8 cellular contexts compared by ENCODE assay signal in the genomic region with DNA sequence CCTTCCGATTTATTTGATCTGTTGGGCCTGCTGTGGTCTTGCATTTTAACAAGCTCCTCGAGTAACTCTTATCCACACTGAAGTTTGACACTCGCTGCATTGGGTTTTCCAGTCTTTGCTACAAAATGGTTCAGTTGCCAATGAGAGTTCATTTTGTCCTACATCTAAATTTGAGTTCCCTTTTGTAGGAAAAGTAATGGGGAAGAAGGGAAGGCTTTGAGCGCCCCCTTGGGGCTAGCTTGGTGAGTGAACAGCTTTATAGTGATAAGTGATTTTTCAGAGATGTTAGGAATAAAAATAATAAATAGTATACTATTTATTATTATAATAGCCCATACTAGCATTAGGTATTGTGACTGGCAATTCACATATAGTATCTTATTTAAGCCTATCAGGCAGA.
DNase-seq lines count a peak whose midpoint lies in the region; ATAC-seq and TF ChIP-seq lines count a peak whose summit lies in the region.

No MANE protein-coding gene starts in this region.

- CTCF ChIA-PET in activated CD8-positive, alpha-beta T cell treated with anti-CD3 and anti-CD28 coated beads, Interleukin-2, amount 10 ng/mL, durations not matched to agents 7 days and 5 days (lab: Charles Lee) = interaction anchor here (0.6 to 3.7 kb wide), 35 partner anchors 9 to 665 kb away, joined by 3 to 32 read pairs (median 4); a partner anchor contains a TSS

- H3K9me3 Mint-ChIP-seq in activated CD8-positive, alpha-beta T cell treated with anti-CD3 and anti-CD28 coated beads, Interleukin-2, amount 10 ng/mL, durations not matched to agents 7 days and 5 days (ENCODE audit: insufficient read depth) = no peaks in the 10 kb centered on the region
- no peaks in the 10 kb centered on the region for H3K9me3 Mint-ChIP-seq in endodermal cell

- no peak overlapping the region for H3K4me3 Mint-ChIP-seq in activated CD8-positive, alpha-beta T cell treated with anti-CD3 and anti-CD28 coated beads, Interleukin-2, amount 10 ng/mL, durations not matched to agents 7 days and 5 days
- no peak overlapping the region for H3K4me3 Mint-ChIP-seq in endodermal cell

- intact Hi-C loops in mucosa of descending colon (cut with DNase I, micrococcal nuclease) = no loop called here

- ATAC-seq in activated CD8-positive, alpha-beta T cell treated with anti-CD3 and anti-CD28 coated beads, Interleukin-2, amount 10 ng/mL, durations not matched to agents 7 days and 5 days = no peak
- ATAC-seq in mucosa of descending colon (peak; percentile 63), GM21619 (IDR thresholded peaks at IDR 0.05; ENCODE audit: unreplicated experiment) (no peak)

- H3K9ac ChIP-seq in endodermal cell (ENCODE audit: extremely low read depth, low read length, poor library complexity, severe bottlenecking) = no peak overlapping the region

- WGBS in endodermal cell (ENCODE audit: insufficient coverage in 1 of 2, insufficient read length in 1 of 2), 2 experiments = 46 to 73% methylated on average over 3 to 4 of the region's 4 CpGs

- no peak overlapping the region for H3K27ac Mint-ChIP-seq in activated CD8-positive, alpha-beta T cell treated with anti-CD3 and anti-CD28 coated beads, Interleukin-2, amount 10 ng/mL, durations not matched to agents 7 days and 5 days
- H3K27ac Mint-ChIP-seq in endodermal cell = no peak overlapping the region

- POLR2A ChIA-PET in activated CD8-positive, alpha-beta T cell treated with anti-CD3 and anti-CD28 coated beads, Interleukin-2, amount 10 ng/mL, durations not matched to agents 7 days and 5 days (lab: Charles Lee) = interaction anchor here (0.6 kb wide), 1 partner anchor 15 kb away, joined by 5 read pairs; no protein-coding TSS in a partner anchor

- H3K9me3 ChIP-seq in endodermal cell (ENCODE audit: control insufficient read depth, low read length) = no peaks in the 10 kb centered on the region
- H3K9me3 ChIP-seq in mucosa of descending colon = no peaks in the 10 kb centered on the region

- TF ChIP-seq CTCF in endodermal cell (conservative IDR thresholded peaks at IDR 0.05) (peak; percentile 95), mucosa of descending colon (IDR thresholded peaks at IDR 0.05) (peak; percentile 44)

- DNase-seq in SIG-M5 treated with dmso at 0.1 percent for 504 hours (lab: John Stamatoyannopoulos, UW; ENCODE audit: unreplicated experiment) (peak; percentile 54), SIG-M5 (lab: John Stamatoyannopoulos, UW) (no peak), NCI-H345 (lab: John Stamatoyannopoulos, UW) (peak; percentile 64), endodermal cell (peak; percentile 87), mucosa of descending colon (peak; percentile 64 to 90 (median 80))
- DNase-seq in activated CD8-positive, alpha-beta T cell treated with anti-CD3 and anti-CD28 coated beads, Interleukin-2, amount 10 ng/mL, durations not matched to agents 7 days and 5 days = peak; percentile 68
- DNase-seq in stimulated activated naive CD4-positive, alpha-beta T cell (lab: John Stamatoyannopoulos, UW) = peak; percentile 2 to 46 (median 28)

- H3K36me3 Mint-ChIP-seq in activated CD8-positive, alpha-beta T cell treated with anti-CD3 and anti-CD28 coated beads, Interleukin-2, amount 10 ng/mL, durations not matched to agents 7 days and 5 days (ENCODE audit: low read depth) = no peaks in the 10 kb centered on the region
- no peaks in the 10 kb centered on the region for H3K36me3 Mint-ChIP-seq in endodermal cell (ENCODE audit: low read depth)

- no peaks in the 10 kb centered on the region for H3K27me3 ChIP-seq in endodermal cell (ENCODE audit: control insufficient read depth, insufficient read depth, low read length, poor library complexity, severe bottlenecking)

- peaks cover 23% of the 10 kb centered on the region for H3K4me1 Mint-ChIP-seq in activated CD8-positive, alpha-beta T cell treated with anti-CD3 and anti-CD28 coated beads, Interleukin-2, amount 10 ng/mL, durations not matched to agents 7 days and 5 days (ENCODE audit: low read depth)
- H3K4me1 Mint-ChIP-seq in endodermal cell = no peaks in the 10 kb centered on the region

- H3K36me3 ChIP-seq in endodermal cell (ENCODE audit: control insufficient read depth, insufficient read depth, low read length) (no peaks in the 10 kb centered on the region), mucosa of descending colon (ENCODE audit: low read depth) (no peaks in the 10 kb centered on the region)

- no peak overlapping the region for H3K27ac ChIP-seq in endodermal cell (ENCODE audit: low read depth, low read length)

- no peak overlapping the region for H3K4me3 ChIP-seq in endodermal cell (ENCODE audit: low read length)
- no peak overlapping the region for H3K4me3 ChIP-seq in mucosa of descending colon

- H3K4me1 ChIP-seq in endodermal cell (ENCODE audit: control insufficient read depth, insufficient read depth, low read length) (no peaks in the 10 kb centered on the region), mucosa of descending colon (ENCODE audit: low read depth) (peaks cover 6% of the 10 kb centered on the region)

- peaks cover 8% of the 10 kb centered on the region for H3K27me3 Mint-ChIP-seq in activated CD8-positive, alpha-beta T cell treated with anti-CD3 and anti-CD28 coated beads, Interleukin-2, amount 10 ng/mL, durations not matched to agents 7 days and 5 days (ENCODE audit: low read depth)
- H3K27me3 Mint-ChIP-seq in endodermal cell (ENCODE audit: insufficient read depth) = no peaks in the 10 kb centered on the region
